In genomic region chr4:182770969-182771330, GRCh38 we compare ENCODE assay signal across 1 cellular context.
TF ChIP-seq lines count a peak whose summit lies in the region.

No MANE protein-coding gene starts in this region.

TF ChIP-seq in HepG2, 621 proteins besides CTCF, POLR2A, EP300 and RAD21 (continued from another document):
- TF ChIP-seq KDM5B (CRISPR knock-in tag; IDR thresholded peaks at IDR 0.05; ENCODE audit: borderline replicate concordance) (no peak), MIXL1 (CRISPR knock-in tag; IDR thresholded peaks at IDR 0.05) (no peak), MXD4 (CRISPR knock-in tag; IDR thresholded peaks at IDR 0.05) (no peak), NR2C2 (CRISPR knock-in tag; IDR thresholded peaks at IDR 0.05; ENCODE audit: borderline replicate concordance) (no peak), ZNF660 (CRISPR knock-in tag; IDR thresholded peaks at IDR 0.05; ENCODE audit: borderline replicate concordance, low read depth) (no peak), ZFP62 (CRISPR knock-in tag; IDR thresholded peaks at IDR 0.05) (no peak), RBM39 (IDR thresholded peaks at IDR 0.05; ENCODE audit: low read depth, low read length, poor library complexity, severe bottlenecking) (no peak), HOXA9 (CRISPR knock-in tag; IDR thresholded peaks at IDR 0.05; ENCODE audit: borderline replicate concordance) (no peak), KDM6A (CRISPR knock-in tag; IDR thresholded peaks at IDR 0.05; ENCODE audit: low read depth) (no peak), GABPB1 (CRISPR knock-in tag; IDR thresholded peaks at IDR 0.05) (no peak), ZNF12 (CRISPR knock-in tag; IDR thresholded peaks at IDR 0.05) (no peak), ZSCAN22 (CRISPR knock-in tag; IDR thresholded peaks at IDR 0.05) (no peak), ZNF142 (CRISPR knock-in tag; IDR thresholded peaks at IDR 0.05) (no peak), FOXK2 (IDR thresholded peaks at IDR 0.05) (no peak), ZFP36L2 (CRISPR knock-in tag; IDR thresholded peaks at IDR 0.05) (no peak), ZC3H4 (CRISPR knock-in tag; IDR thresholded peaks at IDR 0.05; ENCODE audit: borderline replicate concordance) (no peak), TBL1XR1 (IDR thresholded peaks at IDR 0.05; ENCODE audit: borderline replicate concordance, low read length, partially characterized antibody) (no peak)
